ENCODE assay signal across 21 cellular contexts in genomic region chr3:45067486-45067885, GRCh38. TPM values are rescaled to one million over a fixed set of nuclear protein-coding genes. Genes with fewer than 3 reads are reported as not detected.
"Had no signal": no experiment of that assay in that cellular context is flagged by ENCODE, and none has a peak within 500 bp of the region (broad histone marks: within the 10 kb centered on the region; RNA-seq: fewer than 3 reads in every experiment).

No MANE protein-coding gene starts in this region.

- H3K4me1 ChIP-seq: ascending aorta had no signal

- H3K4me3 Mint-ChIP-seq: activated CD8-positive, alpha-beta T cell treated with anti-CD3 and anti-CD28 coated beads for 36 hours; activated naive CD4-positive, alpha-beta T cell treated with anti-CD3 and anti-CD28 coated beads, Interleukin-2, amount 50 U/mL, for 24 hours; activated T-cell treated with anti-CD3 and anti-CD28 coated beads, Interleukin-2, amount 50 U/mL, for 72 hours; brain; T-helper 1 cell treated with Interleukin-12 subunit alpha and Interleukin-12 subunit beta and Interleukin-4 antibody, amounts not matched to agents 30 μg/mL and 1 μg/mL, for 36 hours had no signal

- H3K4me3 ChIP-seq: ascending aorta, K562 had no signal

- ATAC-seq: activated CD4-positive, CD25-positive, alpha-beta regulatory T cell treated with anti-CD3 and anti-CD28 coated beads, Interleukin-2, amount 50 U/mL, for 24 hours; activated CD8-positive, alpha-beta T cell treated with anti-CD3 and anti-CD28 coated beads for 36 hours; activated T-cell treated with anti-CD3 and anti-CD28 coated beads, Interleukin-2, amount 50 U/mL, for 72 hours; K562; PC-3 had no signal

- DNase-seq: activated CD4-positive, alpha-beta T cell treated with anti-CD3 and anti-CD28 coated beads for 4 hours; activated CD8-positive, alpha-beta memory T cell treated with anti-CD3 and anti-CD28 coated beads, Interleukin-2, amount 50 U/mL, for 4 hours; activated CD8-positive, alpha-beta T cell treated with anti-CD3 and anti-CD28 coated beads for 36 hours; activated T-cell treated with anti-CD3 and anti-CD28 coated beads, Interleukin-2, amount 50 U/mL, for 72 hours; Karpas-422; NCI-H1105 treated with DMSO at 0.1 percent for 48 hours; NCI-H1436 treated with DMSO at 0.1 percent for 48 hours; NCI-H187 treated with DMSO at 0.1 percent for 48 hours; NCI-H2081 treated with DMSO at 0.1 percent for 48 hours; NCI-H446; NCI-H524; PC-3; SHP77 treated with DMSO at 0.1 percent for 48 hours had no signal

- H3K27ac Mint-ChIP-seq: activated CD8-positive, alpha-beta T cell treated with anti-CD3 and anti-CD28 coated beads for 36 hours; activated naive CD4-positive, alpha-beta T cell treated with anti-CD3 and anti-CD28 coated beads, Interleukin-2, amount 50 U/mL, for 24 hours; activated T-cell treated with anti-CD3 and anti-CD28 coated beads, Interleukin-2, amount 50 U/mL, for 72 hours; T-helper 1 cell treated with Interleukin-12 subunit alpha and Interleukin-12 subunit beta and Interleukin-4 antibody, amounts not matched to agents 30 μg/mL and 1 μg/mL, for 36 hours had no signal

- H3K36me3 ChIP-seq: ascending aorta had no signal

- H3K9me3 Mint-ChIP-seq: activated CD8-positive, alpha-beta T cell treated with anti-CD3 and anti-CD28 coated beads for 36 hours; activated naive CD4-positive, alpha-beta T cell treated with anti-CD3 and anti-CD28 coated beads, Interleukin-2, amount 50 U/mL, for 24 hours; activated T-cell treated with anti-CD3 and anti-CD28 coated beads, Interleukin-2, amount 50 U/mL, for 72 hours; activated T-helper 2 cell treated with anti-CD3 and anti-CD28 coated beads, Interferon-gamma antibody, Interleukin-2, Interleukin-4, amounts not matched to agents 10 μg/mL and 5 μg/mL and 100 μg/mL, durations not matched to agents 14 hours and 24 hours and 36 hours; brain; T-helper 1 cell treated with Interleukin-12 subunit alpha and Interleukin-12 subunit beta and Interleukin-4 antibody, amounts not matched to agents 30 μg/mL and 1 μg/mL, for 36 hours had no signal

- H3K9me3 ChIP-seq: ascending aorta had no signal

- H3K27me3 ChIP-seq: ascending aorta had no signal

- H3K36me3 Mint-ChIP-seq: activated naive CD4-positive, alpha-beta T cell treated with anti-CD3 and anti-CD28 coated beads, Interleukin-2, amount 50 U/mL, for 24 hours; brain had no signal

- H3K27me3 Mint-ChIP-seq: activated CD8-positive, alpha-beta T cell treated with anti-CD3 and anti-CD28 coated beads for 36 hours; activated naive CD4-positive, alpha-beta T cell treated with anti-CD3 and anti-CD28 coated beads, Interleukin-2, amount 50 U/mL, for 24 hours had no signal

- H3K27ac ChIP-seq: ascending aorta had no signal

RNA-seq across cellular contexts. Expression of gene CLEC3B, which starts 41.4 kb away (rescaled TPM):
- total RNA-seq: activated CD8-positive, alpha-beta T cell treated with anti-CD3 and anti-CD28 coated beads for 36 hours; activated T-helper 2 cell treated with anti-CD3 and anti-CD28 coated beads, Interferon-gamma antibody, Interleukin-2, Interleukin-4, amounts not matched to agents 10 μg/mL and 5 μg/mL and 100 μg/mL, durations not matched to agents 14 hours and 24 hours and 36 hours; K562; SK-MEL-5 had no signal
- polyA plus RNA-seq: K562 had no signal
